1 cellular context compared by ENCODE assay signal in genomic region chr3:46948830-46949671, GRCh38.
TF ChIP-seq lines count a peak whose summit lies in the region.

No MANE protein-coding gene starts in this region.

TF ChIP-seq in GM12878, 131 proteins besides CTCF, POLR2A, EP300 and RAD21 (continued from another document):
- TF ChIP-seq IRF3 (IDR thresholded peaks at IDR 0.05) (no peak), NR2C2 (IDR thresholded peaks at IDR 0.05; ENCODE audit: borderline replicate concordance, control insufficient read depth, insufficient read length, low read depth) (no peak), SPI1 (IDR thresholded peaks at IDR 0.05; ENCODE audit: borderline replicate concordance, insufficient read depth, low read depth, low read length) (peak; percentile 44), DPF2 (IDR thresholded peaks at IDR 0.05) (peak; percentile 65; the same call in 1 of the 2 replicates), POLR2AphosphoS2 (IDR thresholded peaks at IDR 0.05; ENCODE audit: low read depth, low read length) (no peak), ZBTB4 (CRISPR knock-in tag; IDR thresholded peaks at IDR 0.05) (no peak), ASH2L (IDR thresholded peaks at IDR 0.05; ENCODE audit: borderline replicate concordance, low read depth) (no peak), RELB (IDR thresholded peaks at IDR 0.05; ENCODE audit: low read depth) (0 out of 2 replicates have a peak, but pooled peaks have one; percentile 25), MEF2B (IDR thresholded peaks at IDR 0.05; ENCODE audit: partially characterized antibody, poor library complexity, severe bottlenecking) (peak; percentile 95), TBL1XR1 (IDR thresholded peaks at IDR 0.05; ENCODE audit: low read depth, low read length) (0 out of 2 replicates have a peak, but pooled peaks have one; percentile 57), BHLHE40 (IDR thresholded peaks at IDR 0.05; ENCODE audit: borderline replicate concordance in 1 of 2, low read depth in 2 of 2, low read length in 1 of 2) (no peak), BCL11A (IDR thresholded peaks at IDR 0.05; ENCODE audit: low read depth, low read length) (no peak), ZBTB40 (IDR thresholded peaks at IDR 0.05; ENCODE audit: borderline replicate concordance) (no peak), GATAD2B (conservative IDR thresholded peaks at IDR 0.05; ENCODE audit: low read depth) (0 out of 2 replicates have a peak, but pooled peaks have one; percentile 46), STAT1 (conservative IDR thresholded peaks at IDR 0.05) (no peak), STAT3 (IDR thresholded peaks at IDR 0.05; ENCODE audit: low read depth, low read length) (no peak), EED (IDR thresholded peaks at IDR 0.05; ENCODE audit: low read depth) (peak; percentile 55; the same call in 1 of the 2 replicates), TCF12 (IDR thresholded peaks at IDR 0.05; ENCODE audit: low read depth, low read length) (no peak), NFIC (IDR thresholded peaks at IDR 0.05; ENCODE audit: low read depth, low read length) (no peak), NR2F1 (conservative IDR thresholded peaks at IDR 0.05) (peak; percentile 95), POLR2AphosphoS5 (IDR thresholded peaks at IDR 0.05; ENCODE audit: low read length) (no peak), TCF7 (IDR thresholded peaks at IDR 0.05; ENCODE audit: borderline replicate concordance) (no peak), MAX (IDR thresholded peaks at IDR 0.05; ENCODE audit: low read depth, low read length) (no peak), SKIL (IDR thresholded peaks at IDR 0.05; ENCODE audit: low read depth, poor library complexity, severe bottlenecking) (peak; percentile 46), PBX3 (IDR thresholded peaks at IDR 0.05; ENCODE audit: insufficient replicate concordance, low read depth, low read length) (peak; percentile 75), SMARCA5 (IDR thresholded peaks at IDR 0.05) (peak; percentile 80), IKZF1 (conservative IDR thresholded peaks at IDR 0.05) (peak; percentile 91), PKNOX1 (IDR thresholded peaks at IDR 0.05) (peak; percentile 92), POU2F2 (IDR thresholded peaks at IDR 0.05; ENCODE audit: borderline replicate concordance, low read depth, low read length) (peak; percentile 83; the same call in 1 of the 3 replicates), YBX1 (IDR thresholded peaks at IDR 0.05) (peak; percentile 64; the same call in 1 of the 2 replicates), CREB1 (IDR thresholded peaks at IDR 0.05; ENCODE audit: low read depth) (no peak), ZNF622 (IDR thresholded peaks at IDR 0.05) (no peak), RUNX3 (IDR thresholded peaks at IDR 0.05; ENCODE audit: low read length) (peak; percentile 47), NFXL1 (IDR thresholded peaks at IDR 0.05; ENCODE audit: borderline replicate concordance) (no peak), MTA2 (IDR thresholded peaks at IDR 0.05; ENCODE audit: low read depth) (peak; percentile 37), NR2C1 (IDR thresholded peaks at IDR 0.05) (peak; percentile 67)
